18 cellular contexts compared by ENCODE assay signal in the genomic region with DNA sequence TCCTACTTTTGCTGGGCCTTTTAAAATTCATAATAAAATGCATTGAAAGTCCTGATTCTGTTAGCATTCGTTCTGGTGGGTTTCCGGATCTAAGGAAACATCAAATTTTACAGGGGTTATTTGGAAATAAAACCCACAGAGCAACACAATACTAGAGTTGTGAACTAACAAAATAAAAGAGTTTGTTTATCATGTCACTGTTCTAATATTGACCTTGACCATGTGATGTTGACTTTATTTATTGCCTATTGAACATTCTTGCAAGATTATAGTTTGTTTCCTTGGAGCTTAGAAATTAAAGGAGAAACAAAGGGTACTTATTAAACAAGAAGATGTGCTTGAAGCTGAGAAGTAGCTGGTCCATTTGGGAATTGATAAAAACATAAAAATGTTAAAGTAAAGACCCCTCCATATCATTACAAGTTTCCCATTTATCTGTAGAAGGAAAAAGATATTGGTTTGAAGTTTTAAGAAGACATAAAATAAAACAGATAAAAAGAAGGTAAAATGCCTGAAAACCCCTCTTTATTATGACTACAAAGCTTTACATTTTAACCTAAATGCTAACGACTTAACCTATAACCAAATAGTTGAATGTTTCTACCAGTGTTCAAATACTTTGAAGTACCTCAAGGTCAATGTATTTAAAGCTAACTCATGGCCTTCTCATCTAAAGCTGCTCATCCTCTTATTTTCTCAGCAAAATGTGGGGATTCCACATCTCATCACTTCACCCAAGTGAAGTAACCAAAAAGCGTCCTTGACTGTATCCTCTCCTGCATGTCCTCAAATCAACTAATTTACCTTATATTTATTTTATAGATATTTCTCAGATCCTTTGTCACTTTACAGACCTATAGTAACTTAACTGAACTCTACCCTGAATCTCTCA.
A peak's percentile ranks its signal among the peaks of the same experiment; 100 is the strongest.
DNase-seq lines count a peak whose midpoint lies in the region; ATAC-seq and TF ChIP-seq lines count a peak whose summit lies in the region.
"Had no signal": no experiment of that assay in that cellular context is flagged by ENCODE, and none has a peak within 500 bp of the region (broad histone marks: within the 10 kb centered on the region; RNA-seq: fewer than 3 reads in every experiment).

No MANE protein-coding gene starts in this region.

- TF ChIP-seq CTCF in left ventricle myocardium inferior (IDR thresholded peaks at IDR 0.05; ENCODE audit: borderline replicate concordance), result no peak
- TF ChIP-seq CTCF in VCaP (conservative IDR thresholded peaks at IDR 0.05), result no peak
- TF ChIP-seq CTCF in ovary (IDR thresholded peaks at IDR 0.05), result no peak
- no peak for TF ChIP-seq CTCF in vagina (IDR thresholded peaks at IDR 0.05)
- TF ChIP-seq CTCF in natural killer cell (IDR thresholded peaks at IDR 0.05), result no peak

- H3K4me3 Mint-ChIP-seq in natural killer cell, result no peak overlapping the region
- H3K4me3 Mint-ChIP-seq: CD4-positive, alpha-beta T cell; neural progenitor cell had no signal

- intact Hi-C loops in left ventricle myocardium inferior (cut with micrococcal nuclease) (loop anchor here (5.0 kb wide), 1 partner anchor 179 kb away; a partner anchor contains a TSS), Right ventricle myocardium inferior (cut with DNase I) (loop anchor here (1.0 to 2.0 kb wide), 2 partner anchors 179 to 260 kb away; no protein-coding TSS in a partner anchor), ovary (cut with DNase I) (loop anchor here (2.0 to 10.0 kb wide), 3 partner anchors 178 to 262 kb away; a partner anchor contains a TSS), vagina (cut with DNase I) (loop anchor here (5.0 kb wide), 2 partner anchors 179 to 259 kb away; a partner anchor contains a TSS), natural killer cell (cut with micrococcal nuclease) (no loop called here)

- no peaks in the 10 kb centered on the region for H3K4me1 Mint-ChIP-seq in natural killer cell
- H3K4me1 Mint-ChIP-seq: neural progenitor cell had no signal

- H3K27me3 Mint-ChIP-seq in natural killer cell (ENCODE audit: low read depth in 2 of 2), result no peaks in the 10 kb centered on the region
- H3K27me3 Mint-ChIP-seq: CD4-positive, alpha-beta T cell had no signal

- H3K4me3 ChIP-seq in left ventricle myocardium inferior (no peak overlapping the region), ovary (no peak overlapping the region), vagina (no peak overlapping the region)
- H3K4me3 ChIP-seq: GM12878, neural progenitor cell had no signal

- TF ChIP-seq POLR2A in ovary (IDR thresholded peaks at IDR 0.05), result no peak
- TF ChIP-seq POLR2A in vagina (IDR thresholded peaks at IDR 0.05), result no peak

- WGBS in ovary, 3 donors, result 39 to 61% (median 50%) methylated on average over 4 of the region's 4 CpGs

- no peak overlapping the region for H3K27ac Mint-ChIP-seq in natural killer cell
- H3K27ac Mint-ChIP-seq: CD4-positive, alpha-beta T cell; neural progenitor cell had no signal

- H3K27ac ChIP-seq in left ventricle myocardium inferior (replicated peaks) (peak overlapping the region; percentile 77), VCaP (peak overlapping the region; percentile 87), ovary (peak overlapping the region; percentile 28 to 86), vagina (peak overlapping the region; percentile 40)
- H3K27ac ChIP-seq: neural progenitor cell, RWPE1 had no signal

- H3K27me3 ChIP-seq in left ventricle myocardium inferior (ENCODE audit: low read depth) (no peaks in the 10 kb centered on the region), ovary (no peaks in the 10 kb centered on the region), vagina (no peaks in the 10 kb centered on the region)
- H3K27me3 ChIP-seq: neural progenitor cell had no signal

- no peaks in the 10 kb centered on the region for H3K9me3 ChIP-seq in left ventricle myocardium inferior (replicated peaks)
- no peaks in the 10 kb centered on the region for H3K9me3 ChIP-seq in ovary
- no peaks in the 10 kb centered on the region for H3K9me3 ChIP-seq in vagina

- no peak for TF ChIP-seq EP300 in ovary (IDR thresholded peaks at IDR 0.05)

- ATAC-seq in Right ventricle myocardium inferior (no peak), HG03175 (IDR thresholded peaks at IDR 0.05; ENCODE audit: unreplicated experiment) (no peak), natural killer cell (no peak)
- ATAC-seq: GM12878 had no signal

- H3K4me1 ChIP-seq in left ventricle myocardium inferior (peaks cover 31% of the 10 kb centered on the region), ovary (ENCODE audit: insufficient read depth) (peaks cover 7% of the 10 kb centered on the region), vagina (peaks cover 14% of the 10 kb centered on the region)

- no peaks in the 10 kb centered on the region for H3K36me3 ChIP-seq in left ventricle myocardium inferior
- no peaks in the 10 kb centered on the region for H3K36me3 ChIP-seq in ovary
- H3K36me3 ChIP-seq in vagina, result no peaks in the 10 kb centered on the region
- H3K36me3 ChIP-seq: neural progenitor cell had no signal

- no peaks in the 10 kb centered on the region for H3K36me3 Mint-ChIP-seq in natural killer cell
- H3K36me3 Mint-ChIP-seq: neural progenitor cell had no signal

- H3K9me3 Mint-ChIP-seq in natural killer cell, result peaks cover 0 to 3% of the 10 kb centered on the region in 2 donors
- H3K9me3 Mint-ChIP-seq: CD4-positive, alpha-beta T cell; neural progenitor cell had no signal

- DNase-seq in left ventricle myocardium inferior (no peak), Right ventricle myocardium inferior (ENCODE audit: missing footprints) (no peak), ovary (no peak), vagina (ENCODE audit: extremely low spot score in 2 of 2) (no peak), islet precursor cell (no peak), natural killer cell (no peak)
- DNase-seq: activated naive CD4-positive, alpha-beta T cell treated with anti-CD3 and anti-CD28 coated beads, Interleukin-2, amount 50 U/mL, for 16 hours; activated T-cell treated with anti-CD3 and anti-CD28 coated beads, Interleukin-2, amount 50 U/mL, for 48 hours; aorta; CD4-positive, alpha-beta T cell; left cardiac atrium; NCI-H2029 treated with DMSO at 0.1 percent for 48 hours; NCI-H446 treated with DMSO at 0.1 percent for 48 hours had no signal
